Comparison of ENCODE assay signal across 1 cellular context in genomic region chr3:72887723-72888545, GRCh38.
TF ChIP-seq lines count a peak whose summit lies in the region.

A gene with protein sequence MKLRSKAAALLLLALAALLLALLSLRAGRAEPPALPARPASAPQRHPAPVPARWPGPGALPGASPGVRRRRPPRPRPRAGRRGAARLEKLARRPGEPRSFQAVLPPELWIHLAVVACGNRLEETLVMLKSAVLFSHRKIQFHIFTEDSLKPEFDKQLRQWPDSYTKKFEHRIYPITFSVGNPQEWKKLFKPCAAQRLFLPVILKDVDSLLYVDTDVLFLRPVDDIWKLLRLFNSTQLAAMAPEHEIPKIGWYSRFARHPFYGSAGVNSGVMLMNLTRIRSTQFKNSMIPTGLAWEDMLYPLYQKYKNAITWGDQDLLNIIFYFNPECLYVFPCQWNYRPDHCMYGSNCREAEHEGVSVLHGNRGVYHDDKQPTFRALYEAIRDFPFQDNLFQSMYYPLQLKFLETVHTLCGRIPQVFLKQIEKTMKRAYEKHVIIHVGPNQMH (plus strand): TSS chr3:72888046. CDS start chr3:72888234, 188 bp downstream.

TF ChIP-seq in HEK293, 187 proteins besides CTCF, POLR2A, EP300 and RAD21 (continued from another document and continues in another):
- TF ChIP-seq ZNF26 (tag by site-specific recombination; IDR thresholded peaks at IDR 0.05) (no peak), ZNF664 (tag by site-specific recombination; IDR thresholded peaks at IDR 0.05) (no peak), ZNF610 (tag by site-specific recombination; IDR thresholded peaks at IDR 0.05; ENCODE audit: borderline replicate concordance) (no peak; the same call in 1 of the 2 replicates), ZNF302 (tag by site-specific recombination; IDR thresholded peaks at IDR 0.05; ENCODE audit: low read depth) (no peak), ZBTB7A (tag by site-specific recombination; IDR thresholded peaks at IDR 0.05; ENCODE audit: low read depth) (no peak), ZNF677 (tag by site-specific recombination; IDR thresholded peaks at IDR 0.05) (no peak), ZNF146 (tag by site-specific recombination; IDR thresholded peaks at IDR 0.05) (no peak), KLF7 (tag by site-specific recombination; IDR thresholded peaks at IDR 0.05; ENCODE audit: borderline replicate concordance) (no peak), KLF10 (tag by site-specific recombination; IDR thresholded peaks at IDR 0.05) (no peak), REST (tag by site-specific recombination; IDR thresholded peaks at IDR 0.05) (peak; percentile 18; the same call in 1 of the 2 replicates), ZNF623 (tag by site-specific recombination; IDR thresholded peaks at IDR 0.05) (no peak), ZEB2 (tag by site-specific recombination; IDR thresholded peaks at IDR 0.05) (0 out of 2 replicates have a peak, but pooled peaks have one; percentile 55), ZNF433 (tag by site-specific recombination; IDR thresholded peaks at IDR 0.05; ENCODE audit: low read depth) (no peak), HOXD13 (CRISPR knock-in tag; IDR thresholded peaks at IDR 0.05; ENCODE audit: borderline replicate concordance) (no peak), ZNF10 (tag by site-specific recombination; IDR thresholded peaks at IDR 0.05) (no peak), ZBTB11 (tag by site-specific recombination; conservative IDR thresholded peaks at IDR 0.05; ENCODE audit: low read depth) (0 out of 2 replicates have a peak, but pooled peaks have one; percentile 27), MZF1 (tag by site-specific recombination; IDR thresholded peaks at IDR 0.05; ENCODE audit: borderline replicate concordance) (no peak), ZNF274 (IDR thresholded peaks at IDR 0.05; ENCODE audit: low read length) (no peak), ZNF274 (tag by site-specific recombination; IDR thresholded peaks at IDR 0.05; ENCODE audit: borderline replicate concordance) (no peak), ZNF24 (tag by site-specific recombination; IDR thresholded peaks at IDR 0.05) (peak; percentile 100), ZNF792 (tag by site-specific recombination; IDR thresholded peaks at IDR 0.05) (no peak), ZNF530 (tag by site-specific recombination; IDR thresholded peaks at IDR 0.05; ENCODE audit: low read depth) (no peak), ZBTB20 (tag by site-specific recombination; IDR thresholded peaks at IDR 0.05) (no peak), ZNF391 (tag by site-specific recombination; IDR thresholded peaks at IDR 0.05; ENCODE audit: borderline replicate concordance, low read depth) (no peak), ZNF366 (tag by site-specific recombination; conservative IDR thresholded peaks at IDR 0.05) (peak; percentile 88), KLF1 (tag by site-specific recombination; IDR thresholded peaks at IDR 0.05) (no peak), ZFP37 (tag by site-specific recombination; IDR thresholded peaks at IDR 0.05) (no peak), ZNF174 (tag by site-specific recombination; IDR thresholded peaks at IDR 0.05) (no peak), ZNF140 (tag by site-specific recombination; IDR thresholded peaks at IDR 0.05) (no peak), SALL2 (tag by site-specific recombination; IDR thresholded peaks at IDR 0.05; ENCODE audit: borderline replicate concordance) (no peak), SETDB1 (IDR thresholded peaks at IDR 0.05; ENCODE audit: insufficient read length, low read length) (no peak), GLI2 (tag by site-specific recombination; IDR thresholded peaks at IDR 0.05; ENCODE audit: borderline replicate concordance, low read depth) (no peak), HOXA7 (CRISPR knock-in tag; IDR thresholded peaks at IDR 0.05; ENCODE audit: borderline replicate concordance) (no peak), ZNF600 (tag by site-specific recombination; IDR thresholded peaks at IDR 0.05) (no peak), ZNF133 (tag by site-specific recombination; IDR thresholded peaks at IDR 0.05) (no peak), ZSCAN23 (tag by site-specific recombination; IDR thresholded peaks at IDR 0.05) (peak; percentile 81; the same call in 1 of the 2 replicates), TRIM28 (IDR thresholded peaks at IDR 0.05; ENCODE audit: borderline replicate concordance, low read length) (no peak), ZNF404 (tag by site-specific recombination; IDR thresholded peaks at IDR 0.05) (no peak), ZNF558 (tag by site-specific recombination; IDR thresholded peaks at IDR 0.05) (no peak), ZNF707 (tag by site-specific recombination; IDR thresholded peaks at IDR 0.05) (no peak), ZNF214 (tag by site-specific recombination; IDR thresholded peaks at IDR 0.05; ENCODE audit: borderline replicate concordance) (no peak), ZNF747 (tag by site-specific recombination; IDR thresholded peaks at IDR 0.05) (no peak), KLF16 (tag by site-specific recombination; IDR thresholded peaks at IDR 0.05) (0 out of 2 replicates have a peak, but pooled peaks have one; percentile 43), ZNF423 (tag by site-specific recombination; IDR thresholded peaks at IDR 0.05) (no peak), ZNF132 (tag by site-specific recombination; IDR thresholded peaks at IDR 0.05; ENCODE audit: borderline replicate concordance) (no peak), ZNF549 (tag by site-specific recombination; IDR thresholded peaks at IDR 0.05) (no peak), ZNF514 (tag by site-specific recombination; IDR thresholded peaks at IDR 0.05) (no peak)
- TF ChIP-seq, protein P1, sequence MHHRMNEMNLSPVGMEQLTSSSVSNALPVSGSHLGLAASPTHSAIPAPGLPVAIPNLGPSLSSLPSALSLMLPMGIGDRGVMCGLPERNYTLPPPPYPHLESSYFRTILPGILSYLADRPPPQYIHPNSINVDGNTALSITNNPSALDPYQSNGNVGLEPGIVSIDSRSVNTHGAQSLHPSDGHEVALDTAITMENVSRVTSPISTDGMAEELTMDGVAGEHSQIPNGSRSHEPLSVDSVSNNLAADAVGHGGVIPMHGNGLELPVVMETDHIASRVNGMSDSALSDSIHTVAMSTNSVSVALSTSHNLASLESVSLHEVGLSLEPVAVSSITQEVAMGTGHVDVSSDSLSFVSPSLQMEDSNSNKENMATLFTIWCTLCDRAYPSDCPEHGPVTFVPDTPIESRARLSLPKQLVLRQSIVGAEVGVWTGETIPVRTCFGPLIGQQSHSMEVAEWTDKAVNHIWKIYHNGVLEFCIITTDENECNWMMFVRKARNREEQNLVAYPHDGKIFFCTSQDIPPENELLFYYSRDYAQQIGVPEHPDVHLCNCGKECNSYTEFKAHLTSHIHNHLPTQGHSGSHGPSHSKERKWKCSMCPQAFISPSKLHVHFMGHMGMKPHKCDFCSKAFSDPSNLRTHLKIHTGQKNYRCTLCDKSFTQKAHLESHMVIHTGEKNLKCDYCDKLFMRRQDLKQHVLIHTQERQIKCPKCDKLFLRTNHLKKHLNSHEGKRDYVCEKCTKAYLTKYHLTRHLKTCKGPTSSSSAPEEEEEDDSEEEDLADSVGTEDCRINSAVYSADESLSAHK (tag by site-specific recombination; IDR thresholded peaks at IDR 0.05) = 0 out of 2 replicates have a peak, but pooled peaks have one; percentile 19
- TF ChIP-seq, protein P2, sequence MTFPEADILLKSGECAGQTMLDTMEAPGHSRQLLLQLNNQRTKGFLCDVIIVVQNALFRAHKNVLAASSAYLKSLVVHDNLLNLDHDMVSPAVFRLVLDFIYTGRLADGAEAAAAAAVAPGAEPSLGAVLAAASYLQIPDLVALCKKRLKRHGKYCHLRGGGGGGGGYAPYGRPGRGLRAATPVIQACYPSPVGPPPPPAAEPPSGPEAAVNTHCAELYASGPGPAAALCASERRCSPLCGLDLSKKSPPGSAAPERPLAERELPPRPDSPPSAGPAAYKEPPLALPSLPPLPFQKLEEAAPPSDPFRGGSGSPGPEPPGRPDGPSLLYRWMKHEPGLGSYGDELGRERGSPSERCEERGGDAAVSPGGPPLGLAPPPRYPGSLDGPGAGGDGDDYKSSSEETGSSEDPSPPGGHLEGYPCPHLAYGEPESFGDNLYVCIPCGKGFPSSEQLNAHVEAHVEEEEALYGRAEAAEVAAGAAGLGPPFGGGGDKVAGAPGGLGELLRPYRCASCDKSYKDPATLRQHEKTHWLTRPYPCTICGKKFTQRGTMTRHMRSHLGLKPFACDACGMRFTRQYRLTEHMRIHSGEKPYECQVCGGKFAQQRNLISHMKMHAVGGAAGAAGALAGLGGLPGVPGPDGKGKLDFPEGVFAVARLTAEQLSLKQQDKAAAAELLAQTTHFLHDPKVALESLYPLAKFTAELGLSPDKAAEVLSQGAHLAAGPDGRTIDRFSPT (tag by site-specific recombination; IDR thresholded peaks at IDR 0.05) = no peak
- TF ChIP-seq, protein P3, sequence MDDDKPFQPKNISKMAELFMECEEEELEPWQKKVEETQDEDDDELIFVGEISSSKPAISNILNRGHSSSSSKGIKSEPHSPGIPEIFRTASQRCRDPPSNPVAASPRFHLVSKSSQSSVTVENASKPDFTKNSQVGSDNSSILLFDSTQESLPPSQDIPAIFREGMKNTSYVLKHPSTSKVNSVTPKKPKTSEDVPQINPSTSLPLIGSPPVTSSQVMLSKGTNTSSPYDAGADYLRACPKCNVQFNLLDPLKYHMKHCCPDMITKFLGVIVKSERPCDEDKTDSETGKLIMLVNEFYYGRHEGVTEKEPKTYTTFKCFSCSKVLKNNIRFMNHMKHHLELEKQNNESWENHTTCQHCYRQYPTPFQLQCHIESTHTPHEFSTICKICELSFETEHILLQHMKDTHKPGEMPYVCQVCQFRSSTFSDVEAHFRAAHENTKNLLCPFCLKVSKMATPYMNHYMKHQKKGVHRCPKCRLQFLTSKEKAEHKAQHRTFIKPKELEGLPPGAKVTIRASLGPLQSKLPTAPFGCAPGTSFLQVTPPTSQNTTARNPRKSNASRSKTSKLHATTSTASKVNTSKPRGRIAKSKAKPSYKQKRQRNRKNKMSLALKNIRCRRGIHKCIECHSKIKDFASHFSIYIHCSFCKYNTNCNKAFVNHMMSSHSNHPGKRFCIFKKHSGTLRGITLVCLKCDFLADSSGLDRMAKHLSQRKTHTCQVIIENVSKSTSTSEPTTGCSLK (tag by site-specific recombination; IDR thresholded peaks at IDR 0.05) = no peak
- TF ChIP-seq, protein P4, sequence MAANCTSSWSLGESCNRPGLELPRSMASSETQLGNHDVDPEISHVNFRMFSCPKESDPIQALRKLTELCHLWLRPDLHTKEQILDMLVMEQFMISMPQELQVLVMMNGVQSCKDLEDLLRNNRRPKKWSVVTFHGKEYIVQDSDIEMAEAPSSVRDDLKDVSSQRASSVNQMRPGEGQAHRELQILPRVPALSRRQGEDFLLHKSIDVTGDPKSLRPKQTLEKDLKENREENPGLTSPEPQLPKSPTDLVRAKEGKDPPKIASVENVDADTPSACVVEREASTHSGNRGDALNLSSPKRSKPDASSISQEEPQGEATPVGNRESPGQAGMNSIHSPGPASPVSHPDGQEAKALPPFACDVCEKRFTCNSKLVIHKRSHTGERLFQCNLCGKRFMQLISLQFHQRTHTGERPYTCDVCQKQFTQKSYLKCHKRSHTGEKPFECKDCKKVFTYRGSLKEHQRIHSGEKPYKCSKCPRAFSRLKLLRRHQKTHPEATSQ (tag by site-specific recombination; IDR thresholded peaks at IDR 0.05) = no peak
